Comparison of ENCODE assay signal across 9 cellular contexts in the genomic region with DNA sequence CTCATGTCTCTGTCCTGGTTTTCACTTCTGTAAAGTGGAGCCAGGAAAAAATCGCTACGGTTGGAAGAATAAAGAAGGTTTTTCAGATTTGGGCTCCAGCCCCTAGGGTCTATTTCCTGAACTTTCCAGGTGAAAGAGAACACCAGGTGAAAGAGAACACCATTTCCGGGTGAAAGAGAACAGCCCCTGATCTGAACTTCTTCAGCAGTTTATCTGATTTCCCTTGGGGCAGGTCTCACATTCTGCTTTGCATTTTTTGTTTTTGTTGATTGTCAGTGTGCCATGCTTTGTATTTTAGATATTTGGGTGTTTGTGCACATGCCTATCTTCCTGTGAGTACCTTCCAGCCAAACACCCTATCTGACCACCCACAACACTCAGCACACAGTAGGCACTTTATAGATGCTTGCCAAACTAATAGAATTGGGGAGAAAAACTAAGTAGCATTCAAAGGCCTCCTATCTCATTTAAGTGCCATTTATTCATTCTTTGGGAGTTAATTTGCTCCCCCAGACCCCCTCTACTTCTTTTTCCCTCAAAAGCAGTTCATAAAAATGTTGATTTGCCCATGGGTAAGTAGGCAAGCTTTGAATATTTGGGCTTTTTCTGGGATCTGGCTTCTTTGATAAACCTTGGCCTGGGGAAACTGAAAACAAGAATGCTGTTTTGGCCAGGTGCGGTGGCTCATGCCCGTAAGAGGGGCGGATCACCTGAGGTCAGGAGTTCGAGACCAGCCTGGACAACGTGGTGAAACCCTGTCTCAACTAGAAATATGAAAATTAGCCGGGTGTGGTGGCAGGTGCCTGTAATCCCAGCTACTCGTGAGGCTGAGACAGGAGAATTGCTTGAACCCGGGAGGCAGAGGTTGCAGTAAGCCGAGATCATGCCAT. TPM values are rescaled to one million over a fixed set of nuclear protein-coding genes. Genes with fewer than 3 reads are reported as not detected.
DNase-seq lines count a peak whose midpoint lies in the region; ATAC-seq and TF ChIP-seq lines count a peak whose summit lies in the region.
"Had no signal": no experiment of that assay in that cellular context is flagged by ENCODE, and none has a peak within 500 bp of the region (broad histone marks: within the 10 kb centered on the region; RNA-seq: fewer than 3 reads in every experiment).

No MANE protein-coding gene starts in this region.

- DNase-seq in right atrium auricular region (ENCODE audit: low spot score) (no peak), Right ventricle myocardium inferior (ENCODE audit: missing footprints) (no peak), brain microvascular endothelial cell (no peak), uterus (no peak), CD1c-positive myeloid dendritic cell (ENCODE audit: extremely low spot score) (no peak), mesenteric fat pad (ENCODE audit: low spot score) (no peak), COLO829 (ENCODE audit: low spot score) (no peak)
- DNase-seq: central memory CD4-positive, alpha-beta T cell had no signal

- TF ChIP-seq CTCF in right atrium auricular region (IDR thresholded peaks at IDR 0.05) (no peak), brain microvascular endothelial cell (IDR thresholded peaks at IDR 0.05; ENCODE audit: low read depth, low read length, missing control alignments) (no peak), uterus (IDR thresholded peaks at IDR 0.05) (no peak)

- intact Hi-C loops in Right ventricle myocardium inferior (cut with DNase I) (no loop called here), uterus (cut with DNase I; ENCODE audit: low total_unique reads) (no loop called here)

- no peak for TF ChIP-seq POLR2A in uterus (IDR thresholded peaks at IDR 0.05)

- no peaks in the 10 kb centered on the region for H3K27me3 ChIP-seq in right atrium auricular region
- H3K27me3 ChIP-seq in brain microvascular endothelial cell (replicated peaks) = no peaks in the 10 kb centered on the region
- peaks cover 5% of the 10 kb centered on the region for H3K27me3 ChIP-seq in muscle layer of duodenum (ENCODE audit: low read depth, low read length)
- H3K27me3 ChIP-seq in uterus = no peaks in the 10 kb centered on the region

- H3K9me3 ChIP-seq in right atrium auricular region = no peaks in the 10 kb centered on the region
- H3K9me3 ChIP-seq in muscle layer of duodenum (ENCODE audit: control insufficient read depth in 1 of 2, low read length in 2 of 2) = no peaks in the 10 kb centered on the region
- no peaks in the 10 kb centered on the region for H3K9me3 ChIP-seq in uterus

- in situ Hi-C loops in brain microvascular endothelial cell (cut with HindIII; ENCODE audit: low pct_ligation_motif_present, low sequenced_read_pairs) = no loop called here

- H3K4me3 ChIP-seq in right atrium auricular region = peak overlapping the region in 1 of 2 donors; percentile 68
- H3K4me3 ChIP-seq in brain microvascular endothelial cell (ENCODE audit: low read depth, low read length) = peak overlapping the region; percentile 87
- peak overlapping the region in 1 of 2 donors; percentile 67 for H3K4me3 ChIP-seq in muscle layer of duodenum (ENCODE audit: low read depth in 1 of 2, low read length in 2 of 2)
- no peak overlapping the region for H3K4me3 ChIP-seq in uterus

- H3K36me3 ChIP-seq in right atrium auricular region = no peaks in the 10 kb centered on the region
- H3K36me3 ChIP-seq in brain microvascular endothelial cell (replicated peaks) = no peaks in the 10 kb centered on the region
- peaks cover 0 to 5% of the 10 kb centered on the region in 2 donors for H3K36me3 ChIP-seq in muscle layer of duodenum (ENCODE audit: control insufficient read depth in 1 of 2, insufficient read depth in 2 of 2, low read length in 2 of 2)
- no peaks in the 10 kb centered on the region for H3K36me3 ChIP-seq in uterus

- H3K27ac ChIP-seq in right atrium auricular region = peak overlapping the region; percentile 74 to 86
- peak overlapping the region; percentile 88 for H3K27ac ChIP-seq in brain microvascular endothelial cell
- peak overlapping the region; percentile 52 for H3K27ac ChIP-seq in muscle layer of duodenum (ENCODE audit: low read length)
- peak overlapping the region; percentile 71 to 84 for H3K27ac ChIP-seq in uterus

- peaks cover 0 to 62% of the 10 kb centered on the region in 2 donors for H3K4me1 ChIP-seq in right atrium auricular region
- peaks cover 10 to 20% of the 10 kb centered on the region in 2 donors for H3K4me1 ChIP-seq in muscle layer of duodenum (ENCODE audit: control insufficient read depth in 1 of 2, insufficient read depth in 2 of 2, low read length in 2 of 2)
- H3K4me1 ChIP-seq in uterus = no peaks in the 10 kb centered on the region

- no peak for ATAC-seq in Right ventricle myocardium inferior

RNA-seq across cellular contexts. Expression of a gene that starts 2.2 kb away (rescaled TPM):
- total RNA-seq in right atrium auricular region = 10 to 100 TPM; 16.3 to 32.1 TPM
- 69.0 TPM for total RNA-seq in Right ventricle myocardium inferior
- 10 to 100 TPM; 25.1 to 86.1 (median 58.5) TPM for total RNA-seq in uterus
- total RNA-seq in mesenteric fat pad = 133 TPM

RNA-seq across cellular contexts. Expression of a gene that starts 34.2 kb away (rescaled TPM):
- 100 to 1,000 TPM; 138 to 719 TPM for total RNA-seq in right atrium auricular region
- total RNA-seq in Right ventricle myocardium inferior = 64.6 TPM
- 1,000 to 10,000 TPM in 3 of 4 donors, 100 to 1,000 TPM in 1; 913 to 2,516 (median 1,349) TPM for total RNA-seq in uterus
- total RNA-seq in mesenteric fat pad = 151 TPM
